ENCODE assay signal across 19 cellular contexts in genomic region chr5:10493884-10494283, GRCh38. TPM values are rescaled to one million over a fixed set of nuclear protein-coding genes. Genes with fewer than 3 reads are reported as not detected.
A peak's percentile ranks its signal among the peaks of the same experiment; 100 is the strongest.
DNase-seq lines count a peak whose midpoint lies in the region; ATAC-seq, FAIRE-seq and TF ChIP-seq lines count a peak whose summit lies in the region.
"Had no signal": no experiment of that assay in that cellular context is flagged by ENCODE, and none has a peak within 500 bp of the region (broad histone marks: within the 10 kb centered on the region; RNA-seq: fewer than 3 reads in every experiment).

No MANE protein-coding gene starts in this region.

- CTCF ChIA-PET in GM12878 (lab: Yijun Ruan, JAX) = no interaction called here
- CTCF ChIA-PET in GM10248 (lab: Yijun Ruan, JAX) = no interaction called here

- TF ChIP-seq CTCF in GM12878 (IDR thresholded peaks at IDR 0.05 in 2 of 3, conservative IDR thresholded peaks at IDR 0.05 in 1 of 3; ENCODE audit: control insufficient read depth in 2 of 3, extremely low read depth in 1 of 3, insufficient read depth in 1 of 3, low read depth in 3 of 3, low read length in 3 of 3) (no peak), GM10248 (IDR thresholded peaks at IDR 0.05; ENCODE audit: control extremely low read depth, extremely low read depth, low read depth, missing control alignments) (no peak)

- H3K4me1 ChIP-seq in CD4-positive, CD25-positive, alpha-beta regulatory T cell (ENCODE audit: control insufficient read depth, insufficient read depth, low read length, poor library complexity, severe bottlenecking) = peaks cover 18% of the 10 kb centered on the region
- peaks cover 30% of the 10 kb centered on the region for H3K4me1 ChIP-seq in GM12878 (ENCODE audit: control insufficient read depth, insufficient read depth, low read length)
- H3K4me1 ChIP-seq: A549 had no signal

- no peak overlapping the region for H3K4me3 Mint-ChIP-seq in CD4-positive, CD25-positive, alpha-beta regulatory T cell

- H2AFZ ChIP-seq in GM12878 (ENCODE audit: control insufficient read depth, low read depth, low read length) = no peak overlapping the region

- 29% methylated on average over 4 of the region's 4 CpGs for WGBS in GM12878 (ENCODE audit: insufficient coverage, insufficient replicate concordance, low lambda C conversion rate, missing lambda C conversion rate)

- no peak for TF ChIP-seq POLR2A in GM12878 (IDR thresholded peaks at IDR 0.05; ENCODE audit: low read depth, low read length)

- POLR2A ChIA-PET in GM12878 (lab: Charles Lee) = no interaction called here
- POLR2A ChIA-PET in GM10248 (lab: Yijun Ruan, JAX) = no interaction called here

- peaks cover 10 to 23% (median 16%) of the 10 kb centered on the region in 4 donors for H3K4me1 Mint-ChIP-seq in CD4-positive, CD25-positive, alpha-beta regulatory T cell

- peak overlapping the region in 2 of 3 donors; percentile 66 to 72 for H3K27ac Mint-ChIP-seq in CD4-positive, CD25-positive, alpha-beta regulatory T cell

- peaks cover 0 to 26% (median 0%) of the 10 kb centered on the region in 7 donors for H3K9me3 Mint-ChIP-seq in CD4-positive, CD25-positive, alpha-beta regulatory T cell

- no peaks in the 10 kb centered on the region for H3K27me3 Mint-ChIP-seq in CD4-positive, CD25-positive, alpha-beta regulatory T cell

- H3K36me3 ChIP-seq in CD4-positive, CD25-positive, alpha-beta regulatory T cell (ENCODE audit: control insufficient read depth, insufficient read depth, low read length) = no peaks in the 10 kb centered on the region
- H3K36me3 ChIP-seq in GM12878 (ENCODE audit: control insufficient read depth in 2 of 2, insufficient read depth in 2 of 2, low read length in 1 of 2) = no peaks in the 10 kb centered on the region

- H3K9me3 ChIP-seq in CD4-positive, CD25-positive, alpha-beta regulatory T cell (ENCODE audit: control insufficient read depth in 2 of 2, low read length in 2 of 2) = peaks cover 7 to 10% of the 10 kb centered on the region in 2 experiments
- H3K9me3 ChIP-seq in GM12878 (replicated peaks; ENCODE audit: control insufficient read depth, insufficient read depth, low read length) = peaks cover 8% of the 10 kb centered on the region
- H3K9me3 ChIP-seq: A549 had no signal

- intact Hi-C loops in GM12878 (cut with micrococcal nuclease; ENCODE audit: unreplicated experiment) = loop anchor here (5.0 kb wide), 1 partner anchor 68 kb away; the partner anchor contains the start of gene ANKRD33B

- H3K4me2 ChIP-seq in GM12878 (ENCODE audit: control insufficient read depth, insufficient read depth) = peak overlapping the region; percentile 44
- H3K4me2 ChIP-seq: A549; BLaER1 treated with 17β-estradiol and CSF1 and Interleukin-3, amounts not matched to agents 10 nM and 100 nM had no signal

- H3K27ac ChIP-seq in CD4-positive, CD25-positive, alpha-beta regulatory T cell (ENCODE audit: insufficient read depth, low read length, poor library complexity, severe bottlenecking) = no peak overlapping the region
- no peak overlapping the region for H3K27ac ChIP-seq in GM12878 (ENCODE audit: control insufficient read depth, insufficient read depth)
- H3K27ac ChIP-seq: BLaER1 treated with 17β-estradiol and CSF1 and Interleukin-3, amounts not matched to agents 10 nM and 100 nM had no signal

- BruUV-seq in GM12878 (replicated peaks; lab: Mats Ljungman, UMichigan) = no TSS peak

- H4K20me1 ChIP-seq in GM12878 (ENCODE audit: control insufficient read depth, insufficient read depth) = no peaks in the 10 kb centered on the region
- H4K20me1 ChIP-seq: BLaER1 treated with 17β-estradiol and CSF1 and Interleukin-3, amounts not matched to agents 10 nM and 100 nM had no signal

- in situ Hi-C loops in KBM-7 (cut with MboI; ENCODE audit: low pct_unique_long_range_greater_than_20kb, low sequenced_read_pairs) = no loop called here
- in situ Hi-C loops in GM12878 (cut with MboI) = no loop called here

- no peak for DNase-seq in CD4-positive, CD25-positive, alpha-beta regulatory T cell
- DNase-seq in KBM-7 (peak; percentile 66), NOMO-1 treated with DMSO at 0.1 percent for 48 hours (lab: John Stamatoyannopoulos, UW; ENCODE audit: unreplicated experiment) (peak; percentile 85), GM12878 (ENCODE audit: low read depth, low spot score) (no peak), NCI-H446 treated with DMSO at 0.1 percent for 48 hours (lab: John Stamatoyannopoulos, UW) (no peak), activated gamma-delta T cell (lab: John Stamatoyannopoulos, UW) (no peak), GM10248 (ENCODE audit: extremely low spot score) (no peak)
- DNase-seq: DMS79 treated with DMSO at 0.1 percent for 48 hours, Karpas-422, NCI-H1694 treated with DMSO at 0.1 percent for 48 hours, NCI-H510A, NCI-H748 treated with DMSO at 0.1 percent for 48 hours had no signal

- H3K36me3 Mint-ChIP-seq in CD4-positive, CD25-positive, alpha-beta regulatory T cell = peaks cover 4% of the 10 kb centered on the region

- H3K4me3 ChIP-seq in CD4-positive, CD25-positive, alpha-beta regulatory T cell (ENCODE audit: low read depth, low read length) = no peak overlapping the region
- no peak overlapping the region for H3K4me3 ChIP-seq in GM12878
- H3K4me3 ChIP-seq: A549 had no signal

- TF ChIP-seq RAD21 in GM12878 (IDR thresholded peaks at IDR 0.05; ENCODE audit: insufficient read depth, low read depth, low read length) = no peak

- no peak for ATAC-seq in CD4-positive, CD25-positive, alpha-beta regulatory T cell (ENCODE audit: low read depth in 2 of 2)
- peak; percentile 17; the same call in 1 of the 3 replicates for ATAC-seq in GM12878
- ATAC-seq in HG02885 (IDR thresholded peaks at IDR 0.05; ENCODE audit: poor library complexity, unreplicated experiment) = no peak
- ATAC-seq: A549, Panc1 had no signal

- RAD21 ChIA-PET in GM12878 (lab: Charles Lee; ENCODE audit: unreplicated experiment) = no interaction called here

- TF ChIP-seq EP300 in GM12878 (IDR thresholded peaks at IDR 0.05; ENCODE audit: borderline replicate concordance in 1 of 2, control insufficient read depth in 1 of 2, low read depth in 2 of 2, low read length in 2 of 2) = no peak

- SMC1A ChIA-PET in GM12878 (lab: Charles Lee; ENCODE audit: uncharacterized antibody, unreplicated experiment) = interaction anchor here (1.0 kb wide), 1 partner anchor 134 kb away, joined by 3 read pairs; no protein-coding TSS in a partner anchor

- no peak overlapping the region for H3K9ac ChIP-seq in GM12878 (ENCODE audit: control insufficient read depth, insufficient read depth, low read length)
- H3K9ac ChIP-seq: BLaER1 treated with 17β-estradiol and CSF1 and Interleukin-3, amounts not matched to agents 10 nM and 100 nM had no signal

- H3K27me3 ChIP-seq in CD4-positive, CD25-positive, alpha-beta regulatory T cell (ENCODE audit: control insufficient read depth, insufficient read depth, low read length) = no peaks in the 10 kb centered on the region
- H3K27me3 ChIP-seq in GM12878 (replicated peaks in 1 of 2; ENCODE audit: control insufficient read depth in 2 of 2, insufficient read depth in 2 of 2, low read length in 1 of 2) = no peaks in the 10 kb centered on the region
- H3K27me3 ChIP-seq: BLaER1 treated with 17β-estradiol and CSF1 and Interleukin-3, amounts not matched to agents 10 nM and 100 nM had no signal

- no peaks in the 10 kb centered on the region for H3K79me2 ChIP-seq in GM12878 (ENCODE audit: control insufficient read depth, insufficient read depth, low read length)

- FAIRE-seq in GM12878 (lab: Jason Lieb, UNC) = no peak
- FAIRE-seq: A549, H54 had no signal

TF ChIP-seq in GM12878, 131 proteins besides CTCF, POLR2A, EP300 and RAD21 (continues in another document):
- TF ChIP-seq EZH2 (IDR thresholded peaks at IDR 0.05; ENCODE audit: borderline replicate concordance, control insufficient read depth, low read depth, low read length) = no peak
- TF ChIP-seq IKZF1 (conservative IDR thresholded peaks at IDR 0.05) = peak; percentile 54; the same call in 1 of the 2 replicates
- no peak for TF ChIP-seq HDGF (IDR thresholded peaks at IDR 0.05)
- TF ChIP-seq CBFB (IDR thresholded peaks at IDR 0.05; ENCODE audit: low read depth) = peak; percentile 73
- TF ChIP-seq RBBP5 (conservative IDR thresholded peaks at IDR 0.05) = no peak
- TF ChIP-seq CHD2 (IDR thresholded peaks at IDR 0.05; ENCODE audit: borderline replicate concordance, low read depth, low read length) = no peak
- TF ChIP-seq RAD51 (IDR thresholded peaks at IDR 0.05) = no peak
- no peak for TF ChIP-seq FOXK2 (IDR thresholded peaks at IDR 0.05)
- no peak for TF ChIP-seq DPF2 (IDR thresholded peaks at IDR 0.05)
- peak; percentile 38; the same call in 1 of the 2 replicates for TF ChIP-seq ATF7 (IDR thresholded peaks at IDR 0.05; ENCODE audit: low read depth)
- TF ChIP-seq USF2 (IDR thresholded peaks at IDR 0.05; ENCODE audit: borderline replicate concordance, low read depth, low read length) = no peak

RNA-seq across cellular contexts. Expression of gene ROPN1L, which starts 52.2 kb away (rescaled TPM):
- 3.0 TPM for total RNA-seq in CD4-positive, CD25-positive, alpha-beta regulatory T cell
- polyA plus RNA-seq in CD4-positive, CD25-positive, alpha-beta regulatory T cell = 10 to 100 TPM in 1 of 4 donors, 1 to 10 TPM in 3; 4.2 to 14.4 (median 7.3) TPM
- total RNA-seq in GM12878 (2013; cell fraction: nucleolus; rRNA removed) = not detected in 2 replicates
- total RNA-seq in GM12878 (2014; rRNA removed) (not detected in 2 replicates), GM12878 (2014; rRNA removed; fragmentation: Illumina TruSeq; extraction: Trizol) (not detected in 2 replicates), GM12878 (2021) (0.38 TPM in 1 of 2 replicates, not detected in the other)
- not detected for polyA plus RNA-seq in GM12878 (2011; ENCODE audit: low read depth)
- polyA plus RNA-seq in GM12878 (2011; rRNA removed) (0.07 TPM in 1 of 2 replicates, not detected in the other), GM12878 (2014; fragmentation: Illumina TruSeq; extraction: Trizol) (not detected in 2 replicates), GM12878 (2014; fragmentation: Nextera tagmentation; extraction: Ambion mirVana) (not detected), GM12878 (2014; rRNA removed) (0.28 TPM in 1 of 2 replicates, not detected in the other), GM12878 (2016; fragmentation: Nextera tagmentation; extraction: Ambion mirVana) (under 1 TPM in 1 of 2 experiments, not detected in 1; 0.16 TPM)
- 0.04 TPM in 1 of 2 replicates, not detected in the other for polyA plus RNA-seq in GM12878 (2011; cell fraction: cytosol; rRNA removed)
- 0.09 and 0.20 TPM in 2 replicates for polyA plus RNA-seq in GM12878 (2011; cell fraction: nucleus; rRNA removed)
- not detected in 2 replicates for polyA plus RNA-seq in GM12878 (2012)
- polyA minus RNA-seq in GM12878 (2011; rRNA and poly(A)+ RNA removed) = 0.41 TPM in 1 of 2 replicates, not detected in the other
- not detected in 2 replicates for polyA minus RNA-seq in GM12878 (2011; cell fraction: cytosol; rRNA and poly(A)+ RNA removed)
- polyA minus RNA-seq in GM12878 (2011; cell fraction: nucleus; rRNA and poly(A)+ RNA removed) = 0.60 and 1.6 TPM in 2 replicates
- total RNA-seq: G401, HT-29 had no signal

Comparison
In these comparisons a context has a peak if more than half of its experiments do, and no peak if none do; other contexts are left out.
1. DNase-seq: peak in KBM-7 (single experiment) and NOMO-1 treated with DMSO at 0.1 percent for 48 hours (single experiment); none in CD4-positive, CD25-positive, alpha-beta regulatory T cell (0 of 3), GM12878 (single experiment), NCI-H446 treated with DMSO at 0.1 percent for 48 hours (single experiment), activated gamma-delta T cell (single experiment) and GM10248 (single experiment).